ENCODE assay signal across 1 cellular context in the genomic region with DNA sequence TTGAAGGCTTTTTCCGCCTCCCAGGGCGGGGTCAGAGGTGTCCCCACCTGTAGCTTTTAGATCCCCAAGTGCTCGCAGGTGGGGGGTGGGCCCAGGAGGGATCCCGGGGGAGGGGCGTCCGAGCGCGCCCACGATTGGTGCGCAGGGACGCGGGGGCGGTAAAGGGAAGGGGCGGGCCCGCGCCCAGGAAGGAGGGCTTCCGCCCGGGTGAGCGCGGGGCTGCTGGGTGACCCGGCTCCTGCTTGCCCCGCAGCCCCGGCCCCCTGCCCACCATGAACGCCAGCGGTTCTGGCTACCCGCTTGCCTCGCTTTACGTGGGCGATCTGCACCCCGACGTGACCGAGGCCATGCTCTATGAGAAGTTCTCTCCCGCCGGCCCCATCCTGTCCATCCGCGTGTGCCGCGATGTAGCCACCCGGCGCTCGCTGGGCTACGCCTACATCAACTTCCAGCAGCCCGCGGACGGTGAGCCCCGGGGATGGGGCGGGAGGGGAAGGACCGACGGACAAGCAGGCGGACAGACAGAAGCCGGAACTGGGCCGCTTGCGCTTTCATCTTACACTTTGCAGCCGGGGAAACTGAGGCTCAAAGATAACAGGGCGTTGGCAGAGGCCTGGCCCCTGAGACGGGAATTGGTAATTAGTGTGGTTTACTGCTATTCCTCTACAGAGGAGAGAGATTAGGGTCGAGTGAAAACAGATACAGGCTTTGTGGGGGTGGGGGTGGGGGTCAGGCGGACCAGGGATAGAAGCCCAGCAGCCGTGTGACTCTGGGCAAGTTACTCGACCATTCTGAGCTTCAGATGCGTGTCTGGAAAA.
A peak's percentile ranks its signal among the peaks of the same experiment; 100 is the strongest.
TF ChIP-seq lines count a peak whose summit lies in the region.

A gene (plus strand): TSS at position 189 of the 818 bp plus-strand sequence. CDS start 84 bp downstream, at position 273.

TF ChIP-seq in HepG2, 621 proteins besides CTCF, POLR2A, EP300 and RAD21 (continued from another document and continues in another):
- TF ChIP-seq, protein P1, sequence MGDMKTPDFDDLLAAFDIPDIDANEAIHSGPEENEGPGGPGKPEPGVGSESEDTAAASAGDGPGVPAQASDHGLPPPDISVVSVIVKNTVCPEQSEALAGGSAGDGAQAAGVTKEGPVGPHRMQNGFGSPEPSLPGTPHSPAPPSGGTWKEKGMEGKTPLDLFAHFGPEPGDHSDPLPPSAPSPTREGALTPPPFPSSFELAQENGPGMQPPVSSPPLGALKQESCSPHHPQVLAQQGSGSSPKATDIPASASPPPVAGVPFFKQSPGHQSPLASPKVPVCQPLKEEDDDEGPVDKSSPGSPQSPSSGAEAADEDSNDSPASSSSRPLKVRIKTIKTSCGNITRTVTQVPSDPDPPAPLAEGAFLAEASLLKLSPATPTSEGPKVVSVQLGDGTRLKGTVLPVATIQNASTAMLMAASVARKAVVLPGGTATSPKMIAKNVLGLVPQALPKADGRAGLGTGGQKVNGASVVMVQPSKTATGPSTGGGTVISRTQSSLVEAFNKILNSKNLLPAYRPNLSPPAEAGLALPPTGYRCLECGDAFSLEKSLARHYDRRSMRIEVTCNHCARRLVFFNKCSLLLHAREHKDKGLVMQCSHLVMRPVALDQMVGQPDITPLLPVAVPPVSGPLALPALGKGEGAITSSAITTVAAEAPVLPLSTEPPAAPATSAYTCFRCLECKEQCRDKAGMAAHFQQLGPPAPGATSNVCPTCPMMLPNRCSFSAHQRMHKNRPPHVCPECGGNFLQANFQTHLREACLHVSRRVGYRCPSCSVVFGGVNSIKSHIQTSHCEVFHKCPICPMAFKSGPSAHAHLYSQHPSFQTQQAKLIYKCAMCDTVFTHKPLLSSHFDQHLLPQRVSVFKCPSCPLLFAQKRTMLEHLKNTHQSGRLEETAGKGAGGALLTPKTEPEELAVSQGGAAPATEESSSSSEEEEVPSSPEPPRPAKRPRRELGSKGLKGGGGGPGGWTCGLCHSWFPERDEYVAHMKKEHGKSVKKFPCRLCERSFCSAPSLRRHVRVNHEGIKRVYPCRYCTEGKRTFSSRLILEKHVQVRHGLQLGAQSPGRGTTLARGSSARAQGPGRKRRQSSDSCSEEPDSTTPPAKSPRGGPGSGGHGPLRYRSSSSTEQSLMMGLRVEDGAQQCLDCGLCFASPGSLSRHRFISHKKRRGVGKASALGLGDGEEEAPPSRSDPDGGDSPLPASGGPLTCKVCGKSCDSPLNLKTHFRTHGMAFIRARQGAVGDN (CRISPR knock-in tag; IDR thresholded peaks at IDR 0.05), result peak; percentile 91
- TF ChIP-seq, protein P2, sequence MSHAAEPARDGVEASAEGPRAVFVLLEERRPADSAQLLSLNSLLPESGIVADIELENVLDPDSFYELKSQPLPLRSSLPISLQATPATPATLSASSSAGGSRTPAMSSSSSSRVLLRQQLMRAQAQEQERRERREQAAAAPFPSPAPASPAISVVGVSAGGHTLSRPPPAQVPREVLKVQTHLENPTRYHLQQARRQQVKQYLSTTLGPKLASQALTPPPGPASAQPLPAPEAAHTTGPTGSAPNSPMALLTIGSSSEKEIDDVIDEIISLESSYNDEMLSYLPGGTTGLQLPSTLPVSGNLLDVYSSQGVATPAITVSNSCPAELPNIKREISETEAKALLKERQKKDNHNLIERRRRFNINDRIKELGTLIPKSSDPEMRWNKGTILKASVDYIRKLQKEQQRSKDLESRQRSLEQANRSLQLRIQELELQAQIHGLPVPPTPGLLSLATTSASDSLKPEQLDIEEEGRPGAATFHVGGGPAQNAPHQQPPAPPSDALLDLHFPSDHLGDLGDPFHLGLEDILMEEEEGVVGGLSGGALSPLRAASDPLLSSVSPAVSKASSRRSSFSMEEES (CRISPR knock-in tag; IDR thresholded peaks at IDR 0.05), result 0 out of 2 replicates have a peak, but pooled peaks have one; percentile 22
- TF ChIP-seq YY1 (IDR thresholded peaks at IDR 0.05; ENCODE audit: insufficient read depth, insufficient replicate concordance, low read depth, low read length) (peak; percentile 72), NFYB (CRISPR knock-in tag; IDR thresholded peaks at IDR 0.05) (peak; percentile 73), SKI (IDR thresholded peaks at IDR 0.05; ENCODE audit: partially characterized antibody) (no peak), ZNF577 (CRISPR knock-in tag; IDR thresholded peaks at IDR 0.05; ENCODE audit: borderline replicate concordance, low read depth) (peak; percentile 17; the same call in 1 of the 2 replicates), NPAS2 (CRISPR knock-in tag; IDR thresholded peaks at IDR 0.05; ENCODE audit: borderline replicate concordance) (peak; percentile 69; the same call in 1 of the 2 replicates), ZC3H13 (CRISPR knock-in tag; IDR thresholded peaks at IDR 0.05) (peak; percentile 97), ZNF557 (CRISPR knock-in tag; IDR thresholded peaks at IDR 0.05) (peak; percentile 30; the same call in 1 of the 2 replicates), ARID2 (CRISPR knock-in tag; IDR thresholded peaks at IDR 0.05; ENCODE audit: borderline replicate concordance) (no peak), PAWR (CRISPR knock-in tag; IDR thresholded peaks at IDR 0.05; ENCODE audit: borderline replicate concordance) (0 out of 2 replicates have a peak, but pooled peaks have one; percentile 98), HIVEP1 (CRISPR knock-in tag; IDR thresholded peaks at IDR 0.05) (peak; percentile 67; the same call in 1 of the 2 replicates), PITX1 (CRISPR knock-in tag; IDR thresholded peaks at IDR 0.05) (peak; percentile 30), ZNF775 (CRISPR knock-in tag; IDR thresholded peaks at IDR 0.05; ENCODE audit: borderline replicate concordance) (0 out of 2 replicates have a peak, but pooled peaks have one; percentile 78), DMAP1 (CRISPR knock-in tag; IDR thresholded peaks at IDR 0.05) (peak; percentile 72), CBX5 (CRISPR knock-in tag; IDR thresholded peaks at IDR 0.05; ENCODE audit: borderline replicate concordance) (peak; percentile 93; the same call in 1 of the 2 replicates), NRL (CRISPR knock-in tag; IDR thresholded peaks at IDR 0.05; ENCODE audit: borderline replicate concordance) (peak; percentile 97), ZNF790 (CRISPR knock-in tag; IDR thresholded peaks at IDR 0.05; ENCODE audit: borderline replicate concordance) (peak; percentile 66; the same call in 1 of the 2 replicates), FOXA3 (CRISPR knock-in tag; IDR thresholded peaks at IDR 0.05) (no peak), LCORL (IDR thresholded peaks at IDR 0.05) (no peak), LCORL (CRISPR knock-in tag; IDR thresholded peaks at IDR 0.05) (peak; percentile 52), ZNF180 (CRISPR knock-in tag; IDR thresholded peaks at IDR 0.05; ENCODE audit: borderline replicate concordance, low read depth) (peak; percentile 62; the same call in 1 of the 2 replicates), BRCA1 (CRISPR knock-in tag; IDR thresholded peaks at IDR 0.05) (no peak; the same call in 1 of the 2 replicates), KLF9 (CRISPR knock-in tag; IDR thresholded peaks at IDR 0.05; ENCODE audit: low read depth) (peak; percentile 76; the same call in 1 of the 2 replicates), ARNTL (CRISPR knock-in tag; IDR thresholded peaks at IDR 0.05) (peak; percentile 61), ZNF761 (CRISPR knock-in tag; conservative IDR thresholded peaks at IDR 0.05) (no peak), RFXAP (CRISPR knock-in tag; IDR thresholded peaks at IDR 0.05; ENCODE audit: borderline replicate concordance) (no peak; the same call in 1 of the 2 replicates), RBFOX2 (IDR thresholded peaks at IDR 0.05; ENCODE audit: low read depth, low read length) (peak; percentile 89), ZNF749 (CRISPR knock-in tag; IDR thresholded peaks at IDR 0.05; ENCODE audit: borderline replicate concordance) (peak; percentile 50; the same call in 1 of the 2 replicates), ZBTB8A (CRISPR knock-in tag; IDR thresholded peaks at IDR 0.05; ENCODE audit: borderline replicate concordance, low read depth) (0 out of 2 replicates have a peak, but pooled peaks have one; percentile 74), SOX6 (IDR thresholded peaks at IDR 0.05) (no peak), SOX6 (CRISPR knock-in tag; IDR thresholded peaks at IDR 0.05) (peak; percentile 32; the same call in 1 of the 2 replicates), ATF7 (IDR thresholded peaks at IDR 0.05) (no peak), ATF7 (CRISPR knock-in tag; IDR thresholded peaks at IDR 0.05) (no peak; the same call in 1 of the 2 replicates), SMAD9 (CRISPR knock-in tag; IDR thresholded peaks at IDR 0.05) (no peak), ZNF660 (CRISPR knock-in tag; IDR thresholded peaks at IDR 0.05; ENCODE audit: borderline replicate concordance, low read depth) (peak; percentile 56; the same call in 1 of the 2 replicates), POLR2G (IDR thresholded peaks at IDR 0.05; ENCODE audit: low read depth, low read length) (peak; percentile 90)
- TF ChIP-seq, protein P3, sequence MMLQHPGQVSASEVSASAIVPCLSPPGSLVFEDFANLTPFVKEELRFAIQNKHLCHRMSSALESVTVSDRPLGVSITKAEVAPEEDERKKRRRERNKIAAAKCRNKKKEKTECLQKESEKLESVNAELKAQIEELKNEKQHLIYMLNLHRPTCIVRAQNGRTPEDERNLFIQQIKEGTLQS (CRISPR knock-in tag; IDR thresholded peaks at IDR 0.05), result no peak
- TF ChIP-seq, protein P4, sequence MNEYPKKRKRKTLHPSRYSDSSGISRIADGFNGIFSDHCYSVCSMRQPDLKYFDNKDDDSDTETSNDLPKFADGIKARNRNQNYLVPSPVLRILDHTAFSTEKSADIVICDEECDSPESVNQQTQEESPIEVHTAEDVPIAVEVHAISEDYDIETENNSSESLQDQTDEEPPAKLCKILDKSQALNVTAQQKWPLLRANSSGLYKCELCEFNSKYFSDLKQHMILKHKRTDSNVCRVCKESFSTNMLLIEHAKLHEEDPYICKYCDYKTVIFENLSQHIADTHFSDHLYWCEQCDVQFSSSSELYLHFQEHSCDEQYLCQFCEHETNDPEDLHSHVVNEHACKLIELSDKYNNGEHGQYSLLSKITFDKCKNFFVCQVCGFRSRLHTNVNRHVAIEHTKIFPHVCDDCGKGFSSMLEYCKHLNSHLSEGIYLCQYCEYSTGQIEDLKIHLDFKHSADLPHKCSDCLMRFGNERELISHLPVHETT (CRISPR knock-in tag; conservative IDR thresholded peaks at IDR 0.05), result peak; percentile 73; the same call in 1 of the 2 replicates
- TF ChIP-seq, protein P5, sequence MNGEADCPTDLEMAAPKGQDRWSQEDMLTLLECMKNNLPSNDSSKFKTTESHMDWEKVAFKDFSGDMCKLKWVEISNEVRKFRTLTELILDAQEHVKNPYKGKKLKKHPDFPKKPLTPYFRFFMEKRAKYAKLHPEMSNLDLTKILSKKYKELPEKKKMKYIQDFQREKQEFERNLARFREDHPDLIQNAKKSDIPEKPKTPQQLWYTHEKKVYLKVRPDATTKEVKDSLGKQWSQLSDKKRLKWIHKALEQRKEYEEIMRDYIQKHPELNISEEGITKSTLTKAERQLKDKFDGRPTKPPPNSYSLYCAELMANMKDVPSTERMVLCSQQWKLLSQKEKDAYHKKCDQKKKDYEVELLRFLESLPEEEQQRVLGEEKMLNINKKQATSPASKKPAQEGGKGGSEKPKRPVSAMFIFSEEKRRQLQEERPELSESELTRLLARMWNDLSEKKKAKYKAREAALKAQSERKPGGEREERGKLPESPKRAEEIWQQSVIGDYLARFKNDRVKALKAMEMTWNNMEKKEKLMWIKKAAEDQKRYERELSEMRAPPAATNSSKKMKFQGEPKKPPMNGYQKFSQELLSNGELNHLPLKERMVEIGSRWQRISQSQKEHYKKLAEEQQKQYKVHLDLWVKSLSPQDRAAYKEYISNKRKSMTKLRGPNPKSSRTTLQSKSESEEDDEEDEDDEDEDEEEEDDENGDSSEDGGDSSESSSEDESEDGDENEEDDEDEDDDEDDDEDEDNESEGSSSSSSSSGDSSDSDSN (CRISPR knock-in tag; IDR thresholded peaks at IDR 0.05), result peak; percentile 96
- TF ChIP-seq, protein P6, sequence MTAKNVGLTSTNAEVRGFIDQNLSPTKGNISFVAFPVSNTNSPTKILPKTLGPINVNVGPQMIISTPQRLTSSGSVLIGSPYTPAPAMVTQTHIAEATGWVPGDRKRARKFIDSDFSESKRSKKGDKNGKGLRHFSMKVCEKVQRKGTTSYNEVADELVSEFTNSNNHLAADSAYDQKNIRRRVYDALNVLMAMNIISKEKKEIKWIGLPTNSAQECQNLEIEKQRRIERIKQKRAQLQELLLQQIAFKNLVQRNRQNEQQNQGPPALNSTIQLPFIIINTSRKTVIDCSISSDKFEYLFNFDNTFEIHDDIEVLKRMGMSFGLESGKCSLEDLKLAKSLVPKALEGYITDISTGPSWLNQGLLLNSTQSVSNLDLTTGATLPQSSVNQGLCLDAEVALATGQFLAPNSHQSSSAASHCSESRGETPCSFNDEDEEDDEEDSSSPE (CRISPR knock-in tag; IDR thresholded peaks at IDR 0.05), result peak; percentile 80
- TF ChIP-seq, protein P7, sequence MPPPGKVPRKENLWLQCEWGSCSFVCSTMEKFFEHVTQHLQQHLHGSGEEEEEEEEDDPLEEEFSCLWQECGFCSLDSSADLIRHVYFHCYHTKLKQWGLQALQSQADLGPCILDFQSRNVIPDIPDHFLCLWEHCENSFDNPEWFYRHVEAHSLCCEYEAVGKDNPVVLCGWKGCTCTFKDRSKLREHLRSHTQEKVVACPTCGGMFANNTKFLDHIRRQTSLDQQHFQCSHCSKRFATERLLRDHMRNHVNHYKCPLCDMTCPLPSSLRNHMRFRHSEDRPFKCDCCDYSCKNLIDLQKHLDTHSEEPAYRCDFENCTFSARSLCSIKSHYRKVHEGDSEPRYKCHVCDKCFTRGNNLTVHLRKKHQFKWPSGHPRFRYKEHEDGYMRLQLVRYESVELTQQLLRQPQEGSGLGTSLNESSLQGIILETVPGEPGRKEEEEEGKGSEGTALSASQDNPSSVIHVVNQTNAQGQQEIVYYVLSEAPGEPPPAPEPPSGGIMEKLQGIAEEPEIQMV (CRISPR knock-in tag; IDR thresholded peaks at IDR 0.05; ENCODE audit: low read depth), result peak; percentile 80; the same call in 1 of the 2 replicates
- TF ChIP-seq, protein P8, sequence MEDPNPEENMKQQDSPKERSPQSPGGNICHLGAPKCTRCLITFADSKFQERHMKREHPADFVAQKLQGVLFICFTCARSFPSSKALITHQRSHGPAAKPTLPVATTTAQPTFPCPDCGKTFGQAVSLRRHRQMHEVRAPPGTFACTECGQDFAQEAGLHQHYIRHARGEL (CRISPR knock-in tag; IDR thresholded peaks at IDR 0.05), result no peak
- TF ChIP-seq, protein P9, sequence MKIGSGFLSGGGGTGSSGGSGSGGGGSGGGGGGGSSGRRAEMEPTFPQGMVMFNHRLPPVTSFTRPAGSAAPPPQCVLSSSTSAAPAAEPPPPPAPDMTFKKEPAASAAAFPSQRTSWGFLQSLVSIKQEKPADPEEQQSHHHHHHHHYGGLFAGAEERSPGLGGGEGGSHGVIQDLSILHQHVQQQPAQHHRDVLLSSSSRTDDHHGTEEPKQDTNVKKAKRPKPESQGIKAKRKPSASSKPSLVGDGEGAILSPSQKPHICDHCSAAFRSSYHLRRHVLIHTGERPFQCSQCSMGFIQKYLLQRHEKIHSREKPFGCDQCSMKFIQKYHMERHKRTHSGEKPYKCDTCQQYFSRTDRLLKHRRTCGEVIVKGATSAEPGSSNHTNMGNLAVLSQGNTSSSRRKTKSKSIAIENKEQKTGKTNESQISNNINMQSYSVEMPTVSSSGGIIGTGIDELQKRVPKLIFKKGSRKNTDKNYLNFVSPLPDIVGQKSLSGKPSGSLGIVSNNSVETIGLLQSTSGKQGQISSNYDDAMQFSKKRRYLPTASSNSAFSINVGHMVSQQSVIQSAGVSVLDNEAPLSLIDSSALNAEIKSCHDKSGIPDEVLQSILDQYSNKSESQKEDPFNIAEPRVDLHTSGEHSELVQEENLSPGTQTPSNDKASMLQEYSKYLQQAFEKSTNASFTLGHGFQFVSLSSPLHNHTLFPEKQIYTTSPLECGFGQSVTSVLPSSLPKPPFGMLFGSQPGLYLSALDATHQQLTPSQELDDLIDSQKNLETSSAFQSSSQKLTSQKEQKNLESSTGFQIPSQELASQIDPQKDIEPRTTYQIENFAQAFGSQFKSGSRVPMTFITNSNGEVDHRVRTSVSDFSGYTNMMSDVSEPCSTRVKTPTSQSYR (CRISPR knock-in tag; IDR thresholded peaks at IDR 0.05; ENCODE audit: borderline replicate concordance), result peak; percentile 54; the same call in 1 of the 2 replicates
